ENCODE assay signal across 1 cellular context in genomic region chr17:81511800-81512559, GRCh38.
TF ChIP-seq lines count a peak whose summit lies in the region.

No MANE protein-coding gene starts in this region.

TF ChIP-seq in H1, 55 proteins besides CTCF, POLR2A, EP300 and RAD21:
- TF ChIP-seq EZH2 (IDR thresholded peaks at IDR 0.05; ENCODE audit: low read depth, low read length, severe bottlenecking) = peak; percentile 13
- peak; percentile 68 for TF ChIP-seq SAP30 (IDR thresholded peaks at IDR 0.05; ENCODE audit: insufficient read depth, insufficient replicate concordance, low read length)
- 0 out of 2 replicates have a peak, but pooled peaks have one; percentile 58 for TF ChIP-seq CHD1 (IDR thresholded peaks at IDR 0.05; ENCODE audit: low read depth, low read length)
- TF ChIP-seq SIN3A (conservative IDR thresholded peaks at IDR 0.05 in 1 of 2, IDR thresholded peaks at IDR 0.05 in 1 of 2; ENCODE audit: low read depth in 1 of 2, low read length in 2 of 2) = peak; percentile 31 to 84; a peak in 3 of 4 replicates
- peak; percentile 34; the same call in 1 of the 2 replicates for TF ChIP-seq ATF2 (IDR thresholded peaks at IDR 0.05; ENCODE audit: low read length)
- TF ChIP-seq POLR2AphosphoS5 (IDR thresholded peaks at IDR 0.05; ENCODE audit: low read depth, low read length) = peak; percentile 96
- TF ChIP-seq POU5F1 (IDR thresholded peaks at IDR 0.05; ENCODE audit: low read depth, low read length) = no peak
- no peak for TF ChIP-seq MAFK (IDR thresholded peaks at IDR 0.05; ENCODE audit: low read depth, low read length)
- TF ChIP-seq CHD2 (IDR thresholded peaks at IDR 0.05; ENCODE audit: low read length) = no peak
- TF ChIP-seq USF2 (IDR thresholded peaks at IDR 0.05; ENCODE audit: low read length) = 0 out of 2 replicates have a peak, but pooled peaks have one; percentile 27
- no peak for TF ChIP-seq ZNF274 (IDR thresholded peaks at IDR 0.05; ENCODE audit: borderline replicate concordance, extremely low read depth, low read length)
